Comparison of ENCODE assay signal across 7 cellular contexts in genomic region chr10:24619994-24620310, GRCh38.
DNase-seq lines count a peak whose midpoint lies in the region; FAIRE-seq and TF ChIP-seq lines count a peak whose summit lies in the region.
"Not testable (repeated sequence)": the region's sequence is repeated elsewhere in the genome, so short reads cannot be mapped to it uniquely, and the experiment has no call there.

No MANE protein-coding gene starts in this region.

- H3K4me1 Mint-ChIP-seq in Caco-2 (ENCODE audit: low read depth, unreplicated experiment) (peaks cover 17% of the 10 kb centered on the region), osteocyte (ENCODE audit: unreplicated experiment) (peaks cover 20% of the 10 kb centered on the region)
- H3K4me1 Mint-ChIP-seq in astrocyte (ENCODE audit: low read depth, unreplicated experiment): not testable (repeated sequence)

- not testable (repeated sequence) for H3K4ac ChIP-seq in H1 (replicated peaks; ENCODE audit: insufficient read length, low read depth, low read length); mesenchymal stem cell (ENCODE audit: low read depth in 1 of 2, low read length in 2 of 2)

- H2BK120ac ChIP-seq in H1 (replicated peaks; ENCODE audit: low read depth, low read length); mesenchymal stem cell (ENCODE audit: low read depth, low read length): not testable (repeated sequence)

- CTCF ChIA-PET in Caco-2 (lab: Charles Lee); H1 (lab: Charles Lee; ENCODE audit: partially characterized antibody): not testable (repeated sequence)

- not testable (repeated sequence) for BruUV-seq in Caco-2 (replicated peaks; lab: Mats Ljungman, UMichigan)

- not testable (repeated sequence) for H3K9ac ChIP-seq in astrocyte (ENCODE audit: low read length); H1 (replicated peaks in 1 of 4; ENCODE audit: extremely low read depth in 1 of 4, low read depth in 3 of 4, low read length in 3 of 4); mesenchymal stem cell (ENCODE audit: low read length)

- H4K91ac ChIP-seq in H1 (replicated peaks; ENCODE audit: insufficient read length, low read length); mesenchymal stem cell (ENCODE audit: low read length): not testable (repeated sequence)

- not testable (repeated sequence) for H4K8ac ChIP-seq in H1 (ENCODE audit: extremely low read depth, insufficient read depth, low read length); mesenchymal stem cell (ENCODE audit: low read length)

- not testable (repeated sequence) for H2BK15ac ChIP-seq in H1 (ENCODE audit: low read length); mesenchymal stem cell (ENCODE audit: low read depth, poor library complexity, severe bottlenecking)

- H3K36me3 ChIP-seq in Caco-2 (ENCODE audit: control insufficient read depth, insufficient read depth, low read length); astrocyte (ENCODE audit: insufficient read depth, low read length); H1 (ENCODE audit: control insufficient read depth in 2 of 4, insufficient read depth in 4 of 4, low read length in 3 of 4); thyroid gland: not testable (repeated sequence)
- H3K36me3 ChIP-seq in mesenchymal stem cell (ENCODE audit: control insufficient read depth in 1 of 2, insufficient read depth in 2 of 2, low read depth in 1 of 2, low read length in 2 of 2): peaks cover 7 to 50% of the 10 kb centered on the region in 2 experiments

- not testable (repeated sequence) for TF ChIP-seq POLR2A in H1 (IDR thresholded peaks at IDR 0.05; ENCODE audit: control extremely low read depth in 1 of 2, low read depth in 2 of 2, low read length in 2 of 2); thyroid gland (IDR thresholded peaks at IDR 0.05)

- not testable (repeated sequence) for H3K27ac ChIP-seq in astrocyte (ENCODE audit: low read depth, low read length); H1 (ENCODE audit: low read depth, low read length); mesenchymal stem cell (ENCODE audit: low read length, poor library complexity, severe bottlenecking)
- peak overlapping the region in 2 of 3 donors; percentile 20 to 21 for H3K27ac ChIP-seq in thyroid gland

- not testable (repeated sequence) for H2BK12ac ChIP-seq in H1 (ENCODE audit: low read depth, low read length); mesenchymal stem cell (ENCODE audit: low read length in 2 of 2)

- not testable (repeated sequence) for H4K20me1 ChIP-seq in astrocyte (ENCODE audit: insufficient read depth, low read length); H1 (replicated peaks in 1 of 2; ENCODE audit: control insufficient read depth in 1 of 2, insufficient read depth in 2 of 2, low read length in 2 of 2)

- DNase-seq in Caco-2 (peak; percentile 50 to 63), RPMI7951 (ENCODE audit: low read depth) (peak; percentile 25), mesenchymal stem cell (peak; percentile 4)
- DNase-seq in astrocyte (ENCODE audit: low read depth); H1 (ENCODE audit: low read depth in 1 of 2, low spot score in 2 of 2); osteocyte (ENCODE audit: extremely low spot score, unreplicated experiment); thyroid gland: not testable (repeated sequence)

- not testable (repeated sequence) for TF ChIP-seq EP300 in H1 (IDR thresholded peaks at IDR 0.05; ENCODE audit: borderline replicate concordance in 1 of 2, low read depth in 2 of 2, low read length in 2 of 2)

- not testable (repeated sequence) for TF ChIP-seq RAD21 in H1 (IDR thresholded peaks at IDR 0.05 in 1 of 2, conservative IDR thresholded peaks at IDR 0.05 in 1 of 2; ENCODE audit: low read depth in 2 of 2, low read length in 2 of 2)

- FAIRE-seq in astrocyte (lab: Jason Lieb, UNC): peak; percentile 23
- peak; percentile 62 for FAIRE-seq in H1 (lab: Jason Lieb, UNC)

- not testable (repeated sequence) for H3K56ac ChIP-seq in H1 (replicated peaks; ENCODE audit: insufficient read length, low read depth, low read length)

- H3K4me1 ChIP-seq in Caco-2: peaks cover 21% of the 10 kb centered on the region
- not testable (repeated sequence) for H3K4me1 ChIP-seq in astrocyte (ENCODE audit: insufficient read depth, low read length); H1 (replicated peaks in 1 of 4; ENCODE audit: control insufficient read depth in 3 of 4, insufficient read depth in 4 of 4, low read length in 3 of 4); mesenchymal stem cell (ENCODE audit: control insufficient read depth, insufficient read depth, low read depth, low read length); thyroid gland

- 94% methylated on average over 8 of the region's 8 CpGs; no CpG with 5 or more reads in 1 of the 2 experiments for WGBS in H1 (ENCODE audit: extremely low coverage in 1 of 2, insufficient coverage in 1 of 2, insufficient read length in 1 of 2, insufficient replicate concordance in 2 of 2, low coverage in 1 of 2, low lambda C conversion rate in 2 of 2, missing lambda C conversion rate in 1 of 2), 2 experiments
- no CpG with 5 or more reads among the region's 8 CpGs for WGBS in mesenchymal stem cell
- WGBS in thyroid gland, 2 donors: 65 to 75% methylated on average over 8 of the region's 8 CpGs

- not testable (repeated sequence) for H2BK5ac ChIP-seq in H1 (ENCODE audit: low read depth, low read length); mesenchymal stem cell (ENCODE audit: low read depth, low read length, poor library complexity, severe bottlenecking)

- not testable (repeated sequence) for H3K23ac ChIP-seq in H1 (ENCODE audit: insufficient read length); mesenchymal stem cell (ENCODE audit: low read length in 2 of 2)

- H2BK20ac ChIP-seq in H1 (ENCODE audit: low read length): not testable (repeated sequence)

- not testable (repeated sequence) for H3K23me2 ChIP-seq in H1 (ENCODE audit: low read depth, low read length)

- H3K27ac Mint-ChIP-seq in Caco-2 (ENCODE audit: unreplicated experiment) (peak overlapping the region; percentile 56), osteocyte (ENCODE audit: unreplicated experiment) (peak overlapping the region; percentile 50)
- not testable (repeated sequence) for H3K27ac Mint-ChIP-seq in astrocyte (ENCODE audit: unreplicated experiment)

- not testable (repeated sequence) for H3K14ac ChIP-seq in H1 (ENCODE audit: insufficient read length); mesenchymal stem cell (ENCODE audit: low read length in 2 of 2)

- H3K79me1 ChIP-seq in H1 (ENCODE audit: low read depth, low read length): not testable (repeated sequence)
- peaks cover 14% of the 10 kb centered on the region for H3K79me1 ChIP-seq in mesenchymal stem cell (replicated peaks; ENCODE audit: low read length, poor library complexity, severe bottlenecking)

- intact Hi-C loops in Caco-2 (cut with micrococcal nuclease; ENCODE audit: unreplicated experiment): loop anchor here (2.0 kb wide), 1 partner anchor 333 kb away; the partner anchor contains the start of gene PRTFDC1
- intact Hi-C loops in thyroid gland (cut with DNase I): not testable (repeated sequence)

- not testable (repeated sequence) for H4K5ac ChIP-seq in H1 (ENCODE audit: insufficient read length, low read depth, low read length)

- H3K27me3 ChIP-seq in Caco-2 (replicated peaks; ENCODE audit: control insufficient read depth, insufficient read depth, low read length); astrocyte (ENCODE audit: insufficient read depth, low read length); H1 (replicated peaks in 1 of 4; ENCODE audit: control insufficient read depth in 3 of 4, extremely low read depth in 1 of 4, insufficient read depth in 3 of 4, low read length in 3 of 4); mesenchymal stem cell (ENCODE audit: control insufficient read depth in 1 of 2, insufficient read depth in 1 of 2, low read length in 2 of 2); thyroid gland: not testable (repeated sequence)

- not testable (repeated sequence) for H3K9me3 ChIP-seq in Caco-2; astrocyte (ENCODE audit: insufficient read depth, low read depth, low read length); H1 (ENCODE audit: insufficient read depth in 2 of 2, low read depth in 1 of 2, low read length in 1 of 2); mesenchymal stem cell (ENCODE audit: control insufficient read depth, low read length); thyroid gland

- POLR2A ChIA-PET in Caco-2 (lab: Charles Lee); H1 (lab: Charles Lee; ENCODE audit: partially characterized antibody): not testable (repeated sequence)

- H2AFZ ChIP-seq in astrocyte (ENCODE audit: low read depth, low read length); H1 (ENCODE audit: low read length); mesenchymal stem cell (ENCODE audit: low read depth, low read length): not testable (repeated sequence)

- H3K79me2 ChIP-seq in astrocyte (ENCODE audit: insufficient read depth, low read length); H1 (ENCODE audit: control insufficient read depth in 1 of 2, insufficient read depth in 2 of 2, low read length in 2 of 2): not testable (repeated sequence)

- not testable (repeated sequence) for H3K4me2 ChIP-seq in astrocyte (ENCODE audit: low read length); H1 (ENCODE audit: insufficient read depth in 1 of 2, low read depth in 2 of 2, low read length in 2 of 2); mesenchymal stem cell (ENCODE audit: low read length, poor library complexity, severe bottlenecking)

- not testable (repeated sequence) for H3K27me3 Mint-ChIP-seq in Caco-2 (ENCODE audit: insufficient read depth, unreplicated experiment); astrocyte (ENCODE audit: low read depth, unreplicated experiment); osteocyte (ENCODE audit: unreplicated experiment)

- not testable (repeated sequence) for H3K9me3 Mint-ChIP-seq in Caco-2 (ENCODE audit: unreplicated experiment); astrocyte (ENCODE audit: unreplicated experiment); osteocyte (ENCODE audit: unreplicated experiment)

- not testable (repeated sequence) for H3K18ac ChIP-seq in H1 (ENCODE audit: extremely low read depth, low read length); mesenchymal stem cell (ENCODE audit: low read depth in 1 of 2, low read length in 2 of 2)

- not testable (repeated sequence) for H2AK5ac ChIP-seq in H1 (ENCODE audit: low read depth, low read length); mesenchymal stem cell (ENCODE audit: low read length, severe bottlenecking)

- not testable (repeated sequence) for H3K4me3 ChIP-seq in Caco-2 (ENCODE audit: low read depth, low read length); astrocyte (ENCODE audit: insufficient read depth, low read depth, low read length); H1 (ENCODE audit: extremely low read depth in 1 of 4, insufficient read depth in 2 of 4, low read depth in 3 of 4, low read length in 4 of 4); mesenchymal stem cell (ENCODE audit: insufficient read depth in 1 of 2, low read depth in 1 of 2, low read length in 2 of 2); thyroid gland (replicated peaks in 1 of 3)

- peak overlapping the region; percentile 26 for H3K4me3 Mint-ChIP-seq in Caco-2 (ENCODE audit: unreplicated experiment)
- not testable (repeated sequence) for H3K4me3 Mint-ChIP-seq in astrocyte (ENCODE audit: unreplicated experiment); osteocyte (ENCODE audit: unreplicated experiment)

- not testable (repeated sequence) for TF ChIP-seq CTCF in Caco-2 (IDR thresholded peaks at IDR 0.05; ENCODE audit: insufficient read depth in 1 of 2, low read depth in 1 of 2, low read length in 1 of 2, severe bottlenecking in 1 of 2, unreplicated experiment in 1 of 2); astrocyte (IDR thresholded peaks at IDR 0.05; ENCODE audit: insufficient read depth, low read depth, low read length); H1 (IDR thresholded peaks at IDR 0.05; ENCODE audit: control extremely low read depth in 1 of 3, insufficient read depth in 1 of 3, low read depth in 1 of 3, low read length in 3 of 3); osteocyte (IDR thresholded peaks at IDR 0.05); thyroid gland (IDR thresholded peaks at IDR 0.05)

- H3K36me3 Mint-ChIP-seq in Caco-2 (ENCODE audit: insufficient read depth, unreplicated experiment) (peaks cover 37% of the 10 kb centered on the region), astrocyte (ENCODE audit: low read depth, unreplicated experiment) (peaks cover 16% of the 10 kb centered on the region), osteocyte (ENCODE audit: unreplicated experiment) (peaks cover 29% of the 10 kb centered on the region)
